ENCODE assay signal across 16 cellular contexts in the genomic region with DNA sequence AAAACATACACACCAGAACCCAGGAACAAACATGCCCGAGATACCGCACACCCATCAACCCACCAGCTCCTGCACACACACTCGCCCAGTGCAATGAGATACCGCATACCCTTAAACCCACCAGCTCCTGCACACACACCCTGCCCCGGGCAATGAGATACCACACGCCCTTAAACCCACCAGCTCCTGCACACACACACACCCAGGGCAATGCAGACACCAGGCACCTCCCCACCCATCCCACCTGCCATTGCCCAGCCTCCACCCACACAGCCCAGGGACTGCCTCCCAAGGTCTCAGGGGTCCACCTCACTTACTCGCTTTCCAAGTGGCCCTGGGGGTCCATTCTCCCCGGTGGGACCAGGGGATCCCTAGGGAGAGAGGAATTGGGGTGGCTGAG. TPM values are rescaled to one million over a fixed set of nuclear protein-coding genes. Genes with fewer than 3 reads are reported as not detected.
DNase-seq lines count a peak whose midpoint lies in the region; ATAC-seq, FAIRE-seq and TF ChIP-seq lines count a peak whose summit lies in the region.
"Had no signal": no experiment of that assay in that cellular context is flagged by ENCODE, and none has a peak within 500 bp of the region (broad histone marks: within the 10 kb centered on the region; RNA-seq: fewer than 3 reads in every experiment).

No MANE protein-coding gene starts in this region.

- H3K56ac ChIP-seq in H1 (replicated peaks; ENCODE audit: insufficient read length, low read depth, low read length): no peak overlapping the region

- H3K79me1 ChIP-seq in H1 (ENCODE audit: low read depth, low read length) (no peaks in the 10 kb centered on the region), mesenchymal stem cell (replicated peaks; ENCODE audit: low read length, poor library complexity, severe bottlenecking) (no peaks in the 10 kb centered on the region)

- TF ChIP-seq POLR2A in GM12892 (IDR thresholded peaks at IDR 0.05; ENCODE audit: low read depth, low read length) (no peak), H1 (IDR thresholded peaks at IDR 0.05; ENCODE audit: control extremely low read depth in 1 of 2, low read depth in 2 of 2, low read length in 2 of 2) (no peak)

- H3K23me2 ChIP-seq in H1 (ENCODE audit: low read depth, low read length): no peaks in the 10 kb centered on the region

- 84% methylated on average over 8 of the region's 8 CpGs; no CpG with 5 or more reads in 1 of the 2 experiments for WGBS in H1 (ENCODE audit: extremely low coverage in 1 of 2, insufficient coverage in 1 of 2, insufficient read length in 1 of 2, insufficient replicate concordance in 2 of 2, low coverage in 1 of 2, low lambda C conversion rate in 2 of 2, missing lambda C conversion rate in 1 of 2), 2 experiments
- WGBS in mesenchymal stem cell: 88% methylated on average over 6 of the region's 8 CpGs

- POLR2A ChIA-PET in H1 (lab: Charles Lee; ENCODE audit: partially characterized antibody): interaction anchor here (0.7 kb wide), 1 partner anchor 19 kb away, joined by 3 read pairs; no protein-coding TSS in a partner anchor

- no peak overlapping the region for H3K27ac ChIP-seq in BLaER1
- H3K27ac ChIP-seq in H1 (ENCODE audit: low read depth, low read length): no peak overlapping the region
- no peak overlapping the region for H3K27ac ChIP-seq in osteoblast (ENCODE audit: low read depth, low read length)
- H3K27ac ChIP-seq in mesenchymal stem cell (ENCODE audit: low read length, poor library complexity, severe bottlenecking): no peak overlapping the region
- H3K27ac ChIP-seq: A549 had no signal

- H2AK5ac ChIP-seq in H1 (ENCODE audit: low read depth, low read length) (no peak overlapping the region), mesenchymal stem cell (ENCODE audit: low read length, severe bottlenecking) (no peak overlapping the region)

- no peak overlapping the region for H3K14ac ChIP-seq in H1 (ENCODE audit: insufficient read length)
- H3K14ac ChIP-seq in mesenchymal stem cell (ENCODE audit: low read length in 2 of 2): no peak overlapping the region

- H3K4me2 ChIP-seq in BLaER1: peak overlapping the region; percentile 26; the same call in 1 of the 2 replicates
- no peak overlapping the region for H3K4me2 ChIP-seq in H1 (ENCODE audit: insufficient read depth in 1 of 2, low read depth in 2 of 2, low read length in 2 of 2)
- no peak overlapping the region for H3K4me2 ChIP-seq in osteoblast (ENCODE audit: insufficient read depth, low read length)
- no peak overlapping the region for H3K4me2 ChIP-seq in mesenchymal stem cell (ENCODE audit: low read length, poor library complexity, severe bottlenecking)
- H3K4me2 ChIP-seq: A549 had no signal

- CTCF ChIA-PET in H1 (lab: Charles Lee; ENCODE audit: partially characterized antibody): interaction anchor here (0.7 to 1.2 kb wide), 4 partner anchors 18 to 79 kb away, joined by 3 read pairs; no protein-coding TSS in a partner anchor

- no peak overlapping the region for H3K4ac ChIP-seq in H1 (replicated peaks; ENCODE audit: insufficient read length, low read depth, low read length)
- no peak overlapping the region for H3K4ac ChIP-seq in mesenchymal stem cell (ENCODE audit: low read depth in 1 of 2, low read length in 2 of 2)

- no peak overlapping the region for H2BK120ac ChIP-seq in H1 (replicated peaks; ENCODE audit: low read depth, low read length)
- no peak overlapping the region for H2BK120ac ChIP-seq in mesenchymal stem cell (ENCODE audit: low read depth, low read length)

- H2BK5ac ChIP-seq in H1 (ENCODE audit: low read depth, low read length) (0 out of 2 replicates have a peak overlapping the region, but pooled peaks have one; percentile 35), mesenchymal stem cell (ENCODE audit: low read depth, low read length, poor library complexity, severe bottlenecking) (no peak overlapping the region)

- peak; percentile 13 for DNase-seq in GM12892 (ENCODE audit: insufficient read length)
- DNase-seq in H1 (ENCODE audit: low read depth in 1 of 2, low spot score in 2 of 2): no peak
- peak; percentile 52 for DNase-seq in osteoblast (ENCODE audit: insufficient read length, low spot score, missing footprints)
- DNase-seq in NOMO-1 (lab: John Stamatoyannopoulos, UW; ENCODE audit: unreplicated experiment in 2 of 2): no peak
- DNase-seq in kidney glomerular epithelial cell (lab: John Stamatoyannopoulos, UW): no peak
- no peak for DNase-seq in mesenchymal stem cell
- DNase-seq: BE2C, DMS 273 treated with DMSO at 0.1 percent for 48 hours, DMS79, IMR-90, KBM-7 had no signal

- H3K9ac ChIP-seq in BLaER1 (no peak overlapping the region), H1 (replicated peaks in 1 of 4; ENCODE audit: extremely low read depth in 1 of 4, low read depth in 3 of 4, low read length in 3 of 4) (no peak overlapping the region), mesenchymal stem cell (ENCODE audit: low read length) (no peak overlapping the region)

- ATAC-seq in GM19397 (IDR thresholded peaks at IDR 0.05; ENCODE audit: unreplicated experiment): no peak
- ATAC-seq: A549, GM12878, HCT116 had no signal

- H3K79me2 ChIP-seq in H1 (ENCODE audit: control insufficient read depth in 1 of 2, insufficient read depth in 2 of 2, low read length in 2 of 2) (no peaks in the 10 kb centered on the region), osteoblast (ENCODE audit: insufficient read depth, low read length) (no peaks in the 10 kb centered on the region)

- no peak overlapping the region for H2BK15ac ChIP-seq in H1 (ENCODE audit: low read length)
- H2BK15ac ChIP-seq in mesenchymal stem cell (ENCODE audit: low read depth, poor library complexity, severe bottlenecking): no peak overlapping the region

- H3K9me3 ChIP-seq in BLaER1 (no peaks in the 10 kb centered on the region), H1 (ENCODE audit: insufficient read depth in 2 of 2, low read depth in 1 of 2, low read length in 1 of 2) (no peaks in the 10 kb centered on the region), osteoblast (ENCODE audit: low read depth, low read length) (no peaks in the 10 kb centered on the region), mesenchymal stem cell (ENCODE audit: control insufficient read depth, low read length) (no peaks in the 10 kb centered on the region)
- H3K9me3 ChIP-seq: A549, BE2C had no signal

- TF ChIP-seq RAD21 in H1 (IDR thresholded peaks at IDR 0.05 in 1 of 2, conservative IDR thresholded peaks at IDR 0.05 in 1 of 2; ENCODE audit: low read depth in 2 of 2, low read length in 2 of 2): no peak

- H3K27me3 ChIP-seq in BLaER1: no peaks in the 10 kb centered on the region
- no peaks in the 10 kb centered on the region for H3K27me3 ChIP-seq in H1 (replicated peaks in 1 of 4; ENCODE audit: control insufficient read depth in 3 of 4, extremely low read depth in 1 of 4, insufficient read depth in 3 of 4, low read length in 3 of 4)
- no peaks in the 10 kb centered on the region for H3K27me3 ChIP-seq in osteoblast (ENCODE audit: insufficient read depth, low read length)
- H3K27me3 ChIP-seq in mesenchymal stem cell (ENCODE audit: control insufficient read depth in 1 of 2, insufficient read depth in 1 of 2, low read length in 2 of 2): peaks cover 13 to 29% of the 10 kb centered on the region in 2 experiments
- H3K27me3 ChIP-seq: BE2C had no signal

- H3K4me1 ChIP-seq in BLaER1 (peaks cover 52% of the 10 kb centered on the region), H1 (replicated peaks in 1 of 4; ENCODE audit: control insufficient read depth in 3 of 4, insufficient read depth in 4 of 4, low read length in 3 of 4) (no peaks in the 10 kb centered on the region; a peak in 2 of 7 replicates), osteoblast (ENCODE audit: insufficient read depth, low read length) (no peaks in the 10 kb centered on the region), mesenchymal stem cell (ENCODE audit: control insufficient read depth, insufficient read depth, low read depth, low read length) (no peaks in the 10 kb centered on the region)
- H3K4me1 ChIP-seq: A549 had no signal

- no peak overlapping the region for H2BK12ac ChIP-seq in H1 (ENCODE audit: low read depth, low read length)
- H2BK12ac ChIP-seq in mesenchymal stem cell (ENCODE audit: low read length in 2 of 2): no peak overlapping the region

- H4K91ac ChIP-seq in H1 (replicated peaks; ENCODE audit: insufficient read length, low read length): no peak overlapping the region
- H4K91ac ChIP-seq in mesenchymal stem cell (ENCODE audit: low read length): no peak overlapping the region

- no peak overlapping the region for H4K8ac ChIP-seq in H1 (ENCODE audit: extremely low read depth, insufficient read depth, low read length)
- no peak overlapping the region for H4K8ac ChIP-seq in mesenchymal stem cell (ENCODE audit: low read length)

- H2BK20ac ChIP-seq in H1 (ENCODE audit: low read length): no peak overlapping the region

- H3K4me3 ChIP-seq in BLaER1 (no peak overlapping the region), H1 (ENCODE audit: extremely low read depth in 1 of 4, insufficient read depth in 2 of 4, low read depth in 3 of 4, low read length in 4 of 4) (no peak overlapping the region), osteoblast (ENCODE audit: insufficient read depth, low read length) (no peak overlapping the region), mesenchymal stem cell (ENCODE audit: insufficient read depth in 1 of 2, low read depth in 1 of 2, low read length in 2 of 2) (no peak overlapping the region)
- H3K4me3 ChIP-seq: A549, GM12878 had no signal

- H2AFZ ChIP-seq in H1 (ENCODE audit: low read length) (no peak overlapping the region), osteoblast (ENCODE audit: low read length) (no peak overlapping the region), mesenchymal stem cell (ENCODE audit: low read depth, low read length) (no peak overlapping the region)

- H3K36me3 ChIP-seq in BLaER1 (no peaks in the 10 kb centered on the region), H1 (ENCODE audit: control insufficient read depth in 2 of 4, insufficient read depth in 4 of 4, low read length in 3 of 4) (no peaks in the 10 kb centered on the region), osteoblast (ENCODE audit: insufficient read depth, low read length) (no peaks in the 10 kb centered on the region), mesenchymal stem cell (ENCODE audit: control insufficient read depth in 1 of 2, insufficient read depth in 2 of 2, low read depth in 1 of 2, low read length in 2 of 2) (no peaks in the 10 kb centered on the region)
- H3K36me3 ChIP-seq: BE2C had no signal

- FAIRE-seq in GM12892 (lab: Jason Lieb, UNC) (no peak), H1 (lab: Jason Lieb, UNC) (no peak)
- FAIRE-seq: A549, GM12878 had no signal

- H4K20me1 ChIP-seq in BLaER1 (no peaks in the 10 kb centered on the region), H1 (replicated peaks in 1 of 2; ENCODE audit: control insufficient read depth in 1 of 2, insufficient read depth in 2 of 2, low read length in 2 of 2) (no peaks in the 10 kb centered on the region), osteoblast (ENCODE audit: insufficient read depth, low read length) (no peaks in the 10 kb centered on the region)

- no peak for TF ChIP-seq EP300 in H1 (IDR thresholded peaks at IDR 0.05; ENCODE audit: borderline replicate concordance in 1 of 2, low read depth in 2 of 2, low read length in 2 of 2)

- no peak overlapping the region for H3K23ac ChIP-seq in H1 (ENCODE audit: insufficient read length)
- no peak overlapping the region for H3K23ac ChIP-seq in mesenchymal stem cell (ENCODE audit: low read length in 2 of 2)

- H3K18ac ChIP-seq in H1 (ENCODE audit: extremely low read depth, low read length): no peak overlapping the region
- no peak overlapping the region for H3K18ac ChIP-seq in mesenchymal stem cell (ENCODE audit: low read depth in 1 of 2, low read length in 2 of 2)

- no peak overlapping the region for H4K5ac ChIP-seq in H1 (ENCODE audit: insufficient read length, low read depth, low read length)

- TF ChIP-seq CTCF in H1 (IDR thresholded peaks at IDR 0.05; ENCODE audit: control extremely low read depth in 1 of 3, insufficient read depth in 1 of 3, low read depth in 1 of 3, low read length in 3 of 3) (no peak), osteoblast (IDR thresholded peaks at IDR 0.05; ENCODE audit: extremely low read depth, low read depth, low read length) (no peak)

RNA-seq across cellular contexts. Expression of gene COL11A2, which starts 24.1 kb away (rescaled TPM):
- 0.83 TPM for polyA plus RNA-seq in GM12892 (2012; ENCODE audit: missing spikeins)
- 2.8 and 3.5 TPM in 2 replicates for total RNA-seq in H1 (2021; fragmentation: NEBNext Ultra II Directional; extraction: Animal tissue kit (Norgen Biotek cat#: 25700))
- polyA plus RNA-seq in H1 (2011; rRNA removed): 3.8 and 4.7 TPM in 2 replicates
- polyA plus RNA-seq in H1 (2011; cell fraction: cytosol; rRNA removed): 3.6 TPM
- 35.4 TPM for polyA plus RNA-seq in H1 (2011; cell fraction: nucleus; rRNA removed)
- 3.6 to 5.4 TPM (median 4.7 TPM) in 4 replicates for polyA plus RNA-seq in H1 (2012, experiment 1 of 2)
- 2.6 TPM for polyA plus RNA-seq in H1 (2012, experiment 2 of 2)
- 3.4 TPM for polyA plus RNA-seq in H1 (2013, experiment 1 of 2)
- polyA plus RNA-seq in H1 (2013, experiment 2 of 2): 3.2 TPM
- polyA minus RNA-seq in H1 (2011; rRNA and poly(A)+ RNA removed): 1.8 and 2.2 TPM in 2 replicates
- 0.59 TPM for polyA minus RNA-seq in H1 (2011; cell fraction: cytosol; rRNA and poly(A)+ RNA removed)
- polyA minus RNA-seq in H1 (2011; cell fraction: nucleus; rRNA and poly(A)+ RNA removed): 3.3 TPM
- total RNA-seq in osteoblast: 1.8 TPM in 2 replicates
- 0.44 TPM for polyA plus RNA-seq in mesenchymal stem cell (2013, experiment 1 of 2)
- 0.37 TPM for polyA plus RNA-seq in mesenchymal stem cell (2013, experiment 2 of 2)

RNA-seq across cellular contexts. Expression of gene RXRB, which starts 32.3 kb away (rescaled TPM):
- 22.8 TPM for polyA plus RNA-seq in GM12892 (2012; ENCODE audit: missing spikeins)
- total RNA-seq in H1 (2021; fragmentation: NEBNext Ultra II Directional; extraction: Animal tissue kit (Norgen Biotek cat#: 25700)): 17.8 and 18.1 TPM in 2 replicates
- polyA plus RNA-seq in H1 (2011; rRNA removed): 13.0 and 13.9 TPM in 2 replicates
- polyA plus RNA-seq in H1 (2011; cell fraction: cytosol; rRNA removed): 16.9 TPM
- polyA plus RNA-seq in H1 (2011; cell fraction: nucleus; rRNA removed): 66.2 TPM
- 19.8 to 22.9 TPM (median 20.3 TPM) in 4 replicates for polyA plus RNA-seq in H1 (2012, experiment 1 of 2)
- 16.5 TPM for polyA plus RNA-seq in H1 (2012, experiment 2 of 2)
- polyA plus RNA-seq in H1 (2013, experiment 1 of 2): 10.0 TPM
- 8.4 TPM for polyA plus RNA-seq in H1 (2013, experiment 2 of 2)
- 21.1 and 23.4 TPM in 2 replicates for polyA minus RNA-seq in H1 (2011; rRNA and poly(A)+ RNA removed)
- polyA minus RNA-seq in H1 (2011; cell fraction: cytosol; rRNA and poly(A)+ RNA removed): 12.0 TPM
- polyA minus RNA-seq in H1 (2011; cell fraction: nucleus; rRNA and poly(A)+ RNA removed): 18.4 TPM
- 19.2 and 20.9 TPM in 2 replicates for total RNA-seq in osteoblast
- polyA plus RNA-seq in mesenchymal stem cell (2013, experiment 1 of 2): 20.3 TPM
- 20.2 TPM for polyA plus RNA-seq in mesenchymal stem cell (2013, experiment 2 of 2)

RNA-seq across cellular contexts. Expression of gene SLC39A7, which starts 32.5 kb away (rescaled TPM):
- polyA plus RNA-seq in GM12892 (2012; ENCODE audit: missing spikeins): 34.0 TPM
- 120 and 123 TPM in 2 replicates for total RNA-seq in H1 (2021; fragmentation: NEBNext Ultra II Directional; extraction: Animal tissue kit (Norgen Biotek cat#: 25700))
- 63.3 and 70.2 TPM in 2 replicates for polyA plus RNA-seq in H1 (2011; rRNA removed)
- polyA plus RNA-seq in H1 (2011; cell fraction: cytosol; rRNA removed): 82.9 TPM
- 75.8 TPM for polyA plus RNA-seq in H1 (2011; cell fraction: nucleus; rRNA removed)
- polyA plus RNA-seq in H1 (2012, experiment 1 of 2): 144 to 176 TPM (median 153 TPM) in 4 replicates
- polyA plus RNA-seq in H1 (2012, experiment 2 of 2): 57.8 TPM
- 66.7 TPM for polyA plus RNA-seq in H1 (2013, experiment 1 of 2)
- 81.1 TPM for polyA plus RNA-seq in H1 (2013, experiment 2 of 2)
- 86.6 and 90.3 TPM in 2 replicates for polyA minus RNA-seq in H1 (2011; rRNA and poly(A)+ RNA removed)
- 34.1 TPM for polyA minus RNA-seq in H1 (2011; cell fraction: cytosol; rRNA and poly(A)+ RNA removed)
- 29.8 TPM for polyA minus RNA-seq in H1 (2011; cell fraction: nucleus; rRNA and poly(A)+ RNA removed)
- 108 and 109 TPM in 2 replicates for total RNA-seq in osteoblast
- 120 TPM for polyA plus RNA-seq in mesenchymal stem cell (2013, experiment 1 of 2)
- polyA plus RNA-seq in mesenchymal stem cell (2013, experiment 2 of 2): 117 TPM

RNA-seq across cellular contexts. Expression of gene HSD17B8, which starts 36.3 kb away (rescaled TPM):
- 17.4 TPM for polyA plus RNA-seq in GM12892 (2012; ENCODE audit: missing spikeins)
- total RNA-seq in H1 (2021; fragmentation: NEBNext Ultra II Directional; extraction: Animal tissue kit (Norgen Biotek cat#: 25700)): 3.3 and 3.6 TPM in 2 replicates
- 17.1 and 22.0 TPM in 2 replicates for polyA plus RNA-seq in H1 (2011; rRNA removed)
- 19.1 TPM for polyA plus RNA-seq in H1 (2011; cell fraction: cytosol; rRNA removed)
- polyA plus RNA-seq in H1 (2011; cell fraction: nucleus; rRNA removed): 14.9 TPM
- 5.5 to 9.2 TPM (median 7.1 TPM) in 4 replicates for polyA plus RNA-seq in H1 (2012, experiment 1 of 2)
- 10.3 TPM for polyA plus RNA-seq in H1 (2012, experiment 2 of 2)
- polyA plus RNA-seq in H1 (2013, experiment 1 of 2): 4.2 TPM
- polyA plus RNA-seq in H1 (2013, experiment 2 of 2): 4.5 TPM
- 4.1 and 4.2 TPM in 2 replicates for polyA minus RNA-seq in H1 (2011; rRNA and poly(A)+ RNA removed)
- 4.0 TPM for polyA minus RNA-seq in H1 (2011; cell fraction: cytosol; rRNA and poly(A)+ RNA removed)
- polyA minus RNA-seq in H1 (2011; cell fraction: nucleus; rRNA and poly(A)+ RNA removed): 4.2 TPM
- 2.7 and 3.3 TPM in 2 replicates for total RNA-seq in osteoblast
- polyA plus RNA-seq in mesenchymal stem cell (2013, experiment 1 of 2): 3.9 TPM
- 3.5 TPM for polyA plus RNA-seq in mesenchymal stem cell (2013, experiment 2 of 2)

RNA-seq across cellular contexts. Expression of gene RING1, which starts 40.1 kb away (rescaled TPM):
- 19.7 TPM for polyA plus RNA-seq in GM12892 (2012; ENCODE audit: missing spikeins)
- 26.0 and 27.4 TPM in 2 replicates for total RNA-seq in H1 (2021; fragmentation: NEBNext Ultra II Directional; extraction: Animal tissue kit (Norgen Biotek cat#: 25700))
- 16.4 and 26.0 TPM in 2 replicates for polyA plus RNA-seq in H1 (2011; rRNA removed)
- polyA plus RNA-seq in H1 (2011; cell fraction: cytosol; rRNA removed): 21.6 TPM
- 47.7 TPM for polyA plus RNA-seq in H1 (2011; cell fraction: nucleus; rRNA removed)
- polyA plus RNA-seq in H1 (2012, experiment 1 of 2): 28.0 to 35.2 TPM (median 32.1 TPM) in 4 replicates
- polyA plus RNA-seq in H1 (2012, experiment 2 of 2): 17.7 TPM
- polyA plus RNA-seq in H1 (2013, experiment 1 of 2): 20.9 TPM
- polyA plus RNA-seq in H1 (2013, experiment 2 of 2): 20.0 TPM
- 12.0 and 14.3 TPM in 2 replicates for polyA minus RNA-seq in H1 (2011; rRNA and poly(A)+ RNA removed)
- 9.2 TPM for polyA minus RNA-seq in H1 (2011; cell fraction: cytosol; rRNA and poly(A)+ RNA removed)
- polyA minus RNA-seq in H1 (2011; cell fraction: nucleus; rRNA and poly(A)+ RNA removed): 6.3 TPM
- total RNA-seq in osteoblast: 34.0 and 34.2 TPM in 2 replicates
- 45.1 TPM for polyA plus RNA-seq in mesenchymal stem cell (2013, experiment 1 of 2)
- polyA plus RNA-seq in mesenchymal stem cell (2013, experiment 2 of 2): 46.6 TPM

Comparison
In these comparisons a context has a peak if more than half of its experiments do, and no peak if none do; other contexts are left out.
1. DNase-seq: peak in GM12892 (single experiment) and osteoblast (single experiment); none in H1 (0 of 2), NOMO-1 (0 of 2), kidney glomerular epithelial cell (single experiment) and mesenchymal stem cell (single experiment).